18 cellular contexts compared by ENCODE assay signal in genomic region chrX:43627669-43628068, GRCh38. TPM values are rescaled to one million over a fixed set of nuclear protein-coding genes. Genes with fewer than 3 reads are reported as not detected.
A peak's percentile ranks its signal among the peaks of the same experiment; 100 is the strongest.
DNase-seq lines count a peak whose midpoint lies in the region; ATAC-seq, FAIRE-seq and TF ChIP-seq lines count a peak whose summit lies in the region.
"Had no signal": no experiment of that assay in that cellular context is flagged by ENCODE, and none has a peak within 500 bp of the region (broad histone marks: within the 10 kb centered on the region; RNA-seq: fewer than 3 reads in every experiment).

No MANE protein-coding gene starts in this region.

- DNase-seq in T-helper 2 cell treated with Interferon-gamma antibody and Interleukin-4, amounts not matched to agents 5 μg/mL and 100 μg/mL, for 36 hours (ENCODE audit: low spot score): no peak
- DNase-seq in T-helper 2 cell: no peak
- no peak for DNase-seq in activated T-cell treated with anti-CD3 and anti-CD28 coated beads, Interleukin-2, amount 50 U/mL, for 24 hours
- DNase-seq in activated T-cell treated with anti-CD3 and anti-CD28 coated beads for 4 hours: no peak
- DNase-seq in bronchial epithelial cell (ENCODE audit: low read depth): no peak
- DNase-seq in stimulated activated effector memory CD8-positive, alpha-beta T cell treated with anti-CD3 and anti-CD28 coated beads, Interleukin-12 subunit alpha, Interleukin-12 subunit beta, amount 100 ng/mL, for 72 hours (ENCODE audit: low spot score in 2 of 2): no peak
- no peak for DNase-seq in NK-92 treated with Interleukin-12 subunit alpha and Interleukin-12 subunit beta, amount 100 ng/mL, for 24 hours (lab: John Stamatoyannopoulos, UW)
- DNase-seq: AML-193; CD4-positive, alpha-beta memory T cell; DMS153; DMS79; GDM1; GM23248 had no signal

- no peak overlapping the region for H3K4me3 ChIP-seq in bronchial epithelial cell (ENCODE audit: low read depth, low read length)
- H3K4me3 ChIP-seq: A549, GM23248, HAP-1 had no signal

- peaks cover 11% of the 10 kb centered on the region for H3K36me3 Mint-ChIP-seq in T-helper 2 cell treated with Interferon-gamma antibody and Interleukin-4, amounts not matched to agents 5 μg/mL and 100 μg/mL, for 36 hours (ENCODE audit: low read depth)
- H3K36me3 Mint-ChIP-seq in activated T-cell treated with anti-CD3 and anti-CD28 coated beads, Interleukin-2, amount 50 U/mL, for 24 hours (ENCODE audit: low read depth): no peaks in the 10 kb centered on the region
- peaks cover 5% of the 10 kb centered on the region for H3K36me3 Mint-ChIP-seq in stimulated activated effector memory CD8-positive, alpha-beta T cell treated with anti-CD3 and anti-CD28 coated beads, Interleukin-12 subunit alpha, Interleukin-12 subunit beta, amount 100 ng/mL, for 72 hours
- H3K36me3 Mint-ChIP-seq: CD4-positive, alpha-beta memory T cell had no signal

- H3K27me3 Mint-ChIP-seq in T-helper 2 cell treated with Interferon-gamma antibody and Interleukin-4, amounts not matched to agents 5 μg/mL and 100 μg/mL, for 36 hours (ENCODE audit: low read depth): no peaks in the 10 kb centered on the region
- H3K27me3 Mint-ChIP-seq in activated T-cell treated with anti-CD3 and anti-CD28 coated beads, Interleukin-2, amount 50 U/mL, for 24 hours: peaks cover 64% of the 10 kb centered on the region

- H3K4me1 Mint-ChIP-seq in T-helper 2 cell treated with Interferon-gamma antibody and Interleukin-4, amounts not matched to agents 5 μg/mL and 100 μg/mL, for 36 hours (ENCODE audit: low read depth): peaks cover 18% of the 10 kb centered on the region
- peaks cover 17% of the 10 kb centered on the region for H3K4me1 Mint-ChIP-seq in activated T-cell treated with anti-CD3 and anti-CD28 coated beads, Interleukin-2, amount 50 U/mL, for 24 hours (ENCODE audit: low read depth)
- peaks cover 18% of the 10 kb centered on the region for H3K4me1 Mint-ChIP-seq in stimulated activated effector memory CD8-positive, alpha-beta T cell treated with anti-CD3 and anti-CD28 coated beads, Interleukin-12 subunit alpha, Interleukin-12 subunit beta, amount 100 ng/mL, for 72 hours

- peaks cover 5% of the 10 kb centered on the region for H3K9me3 Mint-ChIP-seq in T-helper 2 cell treated with Interferon-gamma antibody and Interleukin-4, amounts not matched to agents 5 μg/mL and 100 μg/mL, for 36 hours
- H3K9me3 Mint-ChIP-seq in activated T-cell treated with anti-CD3 and anti-CD28 coated beads, Interleukin-2, amount 50 U/mL, for 24 hours: no peaks in the 10 kb centered on the region
- H3K9me3 Mint-ChIP-seq in stimulated activated effector memory CD8-positive, alpha-beta T cell treated with anti-CD3 and anti-CD28 coated beads, Interleukin-12 subunit alpha, Interleukin-12 subunit beta, amount 100 ng/mL, for 72 hours: no peaks in the 10 kb centered on the region
- H3K9me3 Mint-ChIP-seq: CD4-positive, alpha-beta memory T cell had no signal

- ATAC-seq in stimulated activated effector memory CD8-positive, alpha-beta T cell treated with anti-CD3 and anti-CD28 coated beads, Interleukin-12 subunit alpha, Interleukin-12 subunit beta, amount 100 ng/mL, for 72 hours: peak; percentile 57
- ATAC-seq in HG03521 (IDR thresholded peaks at IDR 0.05; ENCODE audit: unreplicated experiment): no peak
- ATAC-seq: A549 had no signal

- H3K4me3 Mint-ChIP-seq in T-helper 2 cell treated with Interferon-gamma antibody and Interleukin-4, amounts not matched to agents 5 μg/mL and 100 μg/mL, for 36 hours: peak overlapping the region; percentile 26
- H3K4me3 Mint-ChIP-seq in activated T-cell treated with anti-CD3 and anti-CD28 coated beads, Interleukin-2, amount 50 U/mL, for 24 hours: no peak overlapping the region
- no peak overlapping the region for H3K4me3 Mint-ChIP-seq in stimulated activated effector memory CD8-positive, alpha-beta T cell treated with anti-CD3 and anti-CD28 coated beads, Interleukin-12 subunit alpha, Interleukin-12 subunit beta, amount 100 ng/mL, for 72 hours
- H3K4me3 Mint-ChIP-seq: CD4-positive, alpha-beta memory T cell had no signal

- H3K36me3 ChIP-seq in bronchial epithelial cell (ENCODE audit: control insufficient read depth, insufficient read depth, low read length): no peaks in the 10 kb centered on the region
- H3K36me3 ChIP-seq: HAP-1 had no signal

- H3K27ac Mint-ChIP-seq in T-helper 2 cell treated with Interferon-gamma antibody and Interleukin-4, amounts not matched to agents 5 μg/mL and 100 μg/mL, for 36 hours: peak overlapping the region; percentile 36
- peak overlapping the region; percentile 67 for H3K27ac Mint-ChIP-seq in activated T-cell treated with anti-CD3 and anti-CD28 coated beads, Interleukin-2, amount 50 U/mL, for 24 hours
- H3K27ac Mint-ChIP-seq in stimulated activated effector memory CD8-positive, alpha-beta T cell treated with anti-CD3 and anti-CD28 coated beads, Interleukin-12 subunit alpha, Interleukin-12 subunit beta, amount 100 ng/mL, for 72 hours: peak overlapping the region; percentile 63

- H3K27me3 ChIP-seq in bronchial epithelial cell (ENCODE audit: control insufficient read depth, insufficient read depth, low read length): no peaks in the 10 kb centered on the region

- peak; percentile 66 for FAIRE-seq in bronchial epithelial cell (lab: Jason Lieb, UNC)
- FAIRE-seq: GM12892, GM18507 had no signal

- TF ChIP-seq CTCF in bronchial epithelial cell (IDR thresholded peaks at IDR 0.05; ENCODE audit: insufficient read depth, low read length, severe bottlenecking): no peak

RNA-seq across cellular contexts. Expression of gene MAOA, which starts 28.4 kb away (rescaled TPM):
- total RNA-seq in bronchial epithelial cell: 126 and 137 TPM in 2 replicates
- total RNA-seq: GM23248 had no signal
